Comparison of ENCODE assay signal across 1 cellular context in genomic region chr13:48414501-48414900, GRCh38.
TF ChIP-seq lines count a peak whose summit lies in the region.

No MANE protein-coding gene starts in this region.

TF ChIP-seq in HepG2, 621 proteins besides CTCF, POLR2A, EP300 and RAD21 (continued from another document):
- TF ChIP-seq PATZ1 (CRISPR knock-in tag; IDR thresholded peaks at IDR 0.05) (no peak), MAFF (IDR thresholded peaks at IDR 0.05; ENCODE audit: low read depth, low read length) (peak; percentile 63), HNF1A (IDR thresholded peaks at IDR 0.05; ENCODE audit: low read depth) (no peak), HNF1A (CRISPR knock-in tag; IDR thresholded peaks at IDR 0.05; ENCODE audit: borderline replicate concordance) (no peak), FOXP4 (CRISPR knock-in tag; IDR thresholded peaks at IDR 0.05) (no peak), ZNF567 (CRISPR knock-in tag; IDR thresholded peaks at IDR 0.05; ENCODE audit: borderline replicate concordance) (no peak), ZNF580 (CRISPR knock-in tag; IDR thresholded peaks at IDR 0.05; ENCODE audit: borderline replicate concordance, low read depth) (no peak), MAFK (conservative IDR thresholded peaks at IDR 0.05 in 1 of 2, IDR thresholded peaks at IDR 0.05 in 1 of 2; ENCODE audit: low read length in 2 of 2) (peak; percentile 41 to 81; a peak in 3 of 4 replicates), GATA4 (IDR thresholded peaks at IDR 0.05; ENCODE audit: borderline replicate concordance, low read depth) (no peak), ZBTB3 (CRISPR knock-in tag; IDR thresholded peaks at IDR 0.05; ENCODE audit: borderline replicate concordance, low read depth) (no peak)
